In the genomic region with DNA sequence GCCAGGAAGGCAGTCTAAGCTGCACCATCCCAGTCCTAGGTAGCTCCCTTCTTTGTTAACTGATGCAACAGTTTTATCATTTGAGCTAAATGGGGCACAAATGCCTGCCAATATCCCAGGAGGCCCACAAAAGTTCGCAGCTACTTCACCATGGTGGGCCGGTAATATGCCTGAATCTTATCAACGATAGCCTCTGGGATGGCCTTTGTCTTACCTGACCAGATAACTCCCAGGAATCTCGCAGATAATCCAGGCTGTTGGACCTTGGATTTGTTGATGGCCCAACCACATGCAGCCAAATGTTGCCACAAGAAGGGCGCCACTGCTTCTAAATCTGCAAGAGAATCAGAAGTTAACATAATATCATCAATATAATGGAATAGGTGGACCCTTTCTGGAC, we compare ENCODE assay signal across 9 cellular contexts.
"Had no signal": no experiment of that assay in that cellular context is flagged by ENCODE, and none has a peak within 500 bp of the region (broad histone marks: within the 10 kb centered on the region; RNA-seq: fewer than 3 reads in every experiment).

No MANE protein-coding gene starts in this region.

- H3K9ac ChIP-seq: GM23248 had no signal

- H3K4me3 ChIP-seq: GM23248, GM23338, HAP-1 had no signal

- DNase-seq: GM23248, GOT3, H7, H9, HCEC 1CT, HFFc6 had no signal

- H3K27ac Mint-ChIP-seq: GM23338, H9, HFFc6 had no signal

- H3K27ac ChIP-seq: GM23248 had no signal

- H3K36me3 ChIP-seq: HAP-1 had no signal

- H3K9me3 Mint-ChIP-seq: H9 had no signal

- H3K4me3 Mint-ChIP-seq: GM23338, H9, HFFc6 had no signal

- ATAC-seq: GM23338, HCT116 had no signal

- H3K4me1 ChIP-seq: HAP-1 had no signal

- H3K4me2 ChIP-seq: GM23338 had no signal

- H3K9me3 ChIP-seq: HAP-1 had no signal
